In genomic region chr7:102236592-102237287, GRCh38 we compare ENCODE assay signal across 1 cellular context.
TF ChIP-seq lines count a peak whose summit lies in the region.

No MANE protein-coding gene starts in this region.

TF ChIP-seq in K562, 482 proteins besides CTCF, POLR2A, EP300 and RAD21 (continued from another document):
- TF ChIP-seq MGA (IDR thresholded peaks at IDR 0.05) (no peak), ATF7 (IDR thresholded peaks at IDR 0.05) (peak; percentile 21; the same call in 1 of the 2 replicates), RB1 (IDR thresholded peaks at IDR 0.05; ENCODE audit: low read depth) (peak; percentile 77; the same call in 1 of the 2 replicates), SMC3 (conservative IDR thresholded peaks at IDR 0.05; ENCODE audit: insufficient read depth, low read depth, low read length) (peak; percentile 95), POLR2G (IDR thresholded peaks at IDR 0.05; ENCODE audit: low read depth, low read length) (no peak), ZNF174 (CRISPR knock-in tag; IDR thresholded peaks at IDR 0.05) (no peak), ETV5 (CRISPR knock-in tag; IDR thresholded peaks at IDR 0.05; ENCODE audit: low read depth) (no peak), STAG1 (CRISPR knock-in tag; IDR thresholded peaks at IDR 0.05; ENCODE audit: borderline replicate concordance) (peak; percentile 98), ZKSCAN1 (IDR thresholded peaks at IDR 0.05; ENCODE audit: low read depth, low read length) (no peak), ESRRA (IDR thresholded peaks at IDR 0.05; ENCODE audit: borderline replicate concordance, low read depth) (0 out of 2 replicates have a peak, but pooled peaks have one; percentile 15), CBX1 (IDR thresholded peaks at IDR 0.05; ENCODE audit: low read depth) (no peak), ZNF398 (CRISPR knock-in tag; IDR thresholded peaks at IDR 0.05) (no peak), ZNF589 (CRISPR knock-in tag; IDR thresholded peaks at IDR 0.05; ENCODE audit: low read depth) (no peak)
